ENCODE assay signal across 8 cellular contexts in the genomic region with DNA sequence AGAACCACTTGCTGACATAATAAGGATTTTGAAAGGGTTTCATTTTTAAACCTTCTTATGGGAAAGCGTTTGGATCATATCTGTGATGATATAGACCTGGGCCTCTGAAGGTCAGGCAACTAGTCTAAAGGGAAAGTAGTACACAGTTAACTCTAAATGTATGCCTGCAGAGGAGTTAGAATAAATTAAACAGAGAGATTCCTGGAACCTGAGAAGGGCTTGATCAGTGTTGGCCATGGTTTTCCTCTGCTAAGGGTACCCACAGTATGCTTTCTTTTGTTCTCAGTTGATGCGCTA. TPM values are rescaled to one million over a fixed set of nuclear protein-coding genes. Genes with fewer than 3 reads are reported as not detected.
DNase-seq lines count a peak whose midpoint lies in the region; ATAC-seq, FAIRE-seq and TF ChIP-seq lines count a peak whose summit lies in the region.

No MANE protein-coding gene starts in this region.

- H3K27me3 Mint-ChIP-seq in astrocyte (ENCODE audit: low read depth, unreplicated experiment) (no peaks in the 10 kb centered on the region), immature natural killer cell (ENCODE audit: low read depth in 3 of 3) (no peaks in the 10 kb centered on the region)

- H3K4me1 ChIP-seq in astrocyte (ENCODE audit: insufficient read depth, low read length) (peaks cover 9% of the 10 kb centered on the region), heart left ventricle (peaks cover 10 to 53% (median 37%) of the 10 kb centered on the region in 12 donors), pancreas (peaks cover 8 to 19% (median 9%) of the 10 kb centered on the region in 3 donors)

- H3K9me3 Mint-ChIP-seq in astrocyte (ENCODE audit: unreplicated experiment) (no peaks in the 10 kb centered on the region), immature natural killer cell (no peaks in the 10 kb centered on the region)

- intact Hi-C loops in heart left ventricle (cut with DNase I): loop anchor here in 7 of 10 donors (2.0 to 5.0 kb wide), 5 partner anchors 36 to 116 kb away; a partner anchor contains a TSS
- intact Hi-C loops in pancreas (cut with DNase I): no loop called here

- H3K9me3 ChIP-seq in astrocyte (ENCODE audit: insufficient read depth, low read depth, low read length): no peaks in the 10 kb centered on the region
- no peaks in the 10 kb centered on the region for H3K9me3 ChIP-seq in heart left ventricle
- no peaks in the 10 kb centered on the region for H3K9me3 ChIP-seq in pancreas

- peak overlapping the region; percentile 76 for H3K4me2 ChIP-seq in astrocyte (ENCODE audit: low read length)

- H4K20me1 ChIP-seq in astrocyte (ENCODE audit: insufficient read depth, low read length): no peaks in the 10 kb centered on the region

- no peak for DNase-seq in astrocyte (ENCODE audit: low read depth)
- DNase-seq in heart left ventricle: no peak
- DNase-seq in pancreas: no peak
- no peak for DNase-seq in immature natural killer cell
- no peak for DNase-seq in HTR-8/SVneo (ENCODE audit: insufficient read length, low spot score)
- DNase-seq in stimulated activated CD4-positive, alpha-beta T cell treated with anti-CD3 and anti-CD28 coated beads, Interleukin-4, amount 100 ng/mL, for 1 hour: no peak

- H3K4me3 ChIP-seq in astrocyte (ENCODE audit: insufficient read depth, low read depth, low read length): peak overlapping the region; percentile 24
- H3K4me3 ChIP-seq in heart left ventricle: peak overlapping the region in 7 of 12 donors; percentile 13 to 29 (median 16)
- H3K4me3 ChIP-seq in pancreas: peak overlapping the region in 1 of 4 donors; percentile 11

- H3K36me3 Mint-ChIP-seq in astrocyte (ENCODE audit: low read depth, unreplicated experiment) (peaks cover 7% of the 10 kb centered on the region), immature natural killer cell (peaks cover 10 to 28% (median 14%) of the 10 kb centered on the region in 3 donors)

- peak in 3 of 4 donors; percentile 3 to 14 (median 11) for ATAC-seq in heart left ventricle
- peak in 3 of 4 donors; percentile 15 to 24 (median 18) for ATAC-seq in pancreas
- no peak for ATAC-seq in HG03196 (IDR thresholded peaks at IDR 0.05; ENCODE audit: unreplicated experiment)

- H3K27ac Mint-ChIP-seq in astrocyte (ENCODE audit: unreplicated experiment): peak overlapping the region; percentile 14
- peak overlapping the region in 1 of 6 donors; percentile 56 for H3K27ac Mint-ChIP-seq in immature natural killer cell

- H2AFZ ChIP-seq in astrocyte (ENCODE audit: low read depth, low read length): peak overlapping the region; percentile 12

- WGBS in heart left ventricle, 4 donors: 56 to 57% (median 57%) methylated on average over 2 of the region's 2 CpGs
- WGBS in pancreas, 2 donors: 54 to 58% methylated on average over 2 of the region's 2 CpGs

- TF ChIP-seq CTCF in 22Rv1 (IDR thresholded peaks at IDR 0.05) (no peak), astrocyte (IDR thresholded peaks at IDR 0.05; ENCODE audit: insufficient read depth, low read depth, low read length) (no peak), heart left ventricle (IDR thresholded peaks at IDR 0.05) (no peak), pancreas (IDR thresholded peaks at IDR 0.05) (no peak)

- H3K9ac ChIP-seq in astrocyte (ENCODE audit: low read length): peak overlapping the region; percentile 17

- H3K36me3 ChIP-seq in astrocyte (ENCODE audit: insufficient read depth, low read length) (no peaks in the 10 kb centered on the region), heart left ventricle (peaks cover 0 to 77% (median 29%) of the 10 kb centered on the region in 9 donors), pancreas (no peaks in the 10 kb centered on the region)

- H3K4me1 Mint-ChIP-seq in astrocyte (ENCODE audit: low read depth, unreplicated experiment): peaks cover 14% of the 10 kb centered on the region
- H3K4me1 Mint-ChIP-seq in immature natural killer cell: no peaks in the 10 kb centered on the region

- H3K4me3 Mint-ChIP-seq in astrocyte (ENCODE audit: unreplicated experiment): peak overlapping the region; percentile 64
- no peak overlapping the region for H3K4me3 Mint-ChIP-seq in immature natural killer cell

- H3K79me2 ChIP-seq in astrocyte (ENCODE audit: insufficient read depth, low read length): no peaks in the 10 kb centered on the region

- TF ChIP-seq POLR2A in heart left ventricle (IDR thresholded peaks at IDR 0.05): no peak

- H3K27ac ChIP-seq in 22Rv1 (peak overlapping the region; percentile 18), astrocyte (ENCODE audit: low read depth, low read length) (no peak overlapping the region), heart left ventricle (peak overlapping the region; percentile 65 to 86 (median 74)), pancreas (peak overlapping the region in 2 of 4 donors; percentile 32 to 42)

- H3K27me3 ChIP-seq in astrocyte (ENCODE audit: insufficient read depth, low read length) (no peaks in the 10 kb centered on the region), heart left ventricle (no peaks in the 10 kb centered on the region), pancreas (no peaks in the 10 kb centered on the region)

- FAIRE-seq in astrocyte (lab: Jason Lieb, UNC) (no peak), pancreas (lab: Jason Lieb, UNC) (no peak), HTR-8/SVneo (lab: Jason Lieb, UNC) (no peak)

RNA-seq across cellular contexts. Expression of a gene that starts 14.4 kb away (rescaled TPM):
- total RNA-seq in astrocyte (10.9 and 11.7 TPM in 2 replicates), heart left ventricle (10 to 100 TPM in 2 of 9 donors, 1 to 10 TPM in 7; 6.4 to 12.3 (median 9.3) TPM), pancreas (1 to 10 TPM; 4.0 to 7.9 (median 5.9) TPM)
- polyA plus RNA-seq in heart left ventricle (1 to 10 TPM; 2.5 to 8.1 TPM), pancreas (1 to 10 TPM; 1.9 to 3.1 TPM), immature natural killer cell (1 to 10 TPM in 2 of 3 donors, not detected in 1; 4.0 to 6.4 TPM)

RNA-seq across cellular contexts. Expression of a gene that starts 40.6 kb away (rescaled TPM):
- total RNA-seq in astrocyte (22.0 and 27.4 TPM in 2 replicates), heart left ventricle (100 to 1,000 TPM in 5 of 9 donors, 10 to 100 TPM in 4; 60.8 to 147 (median 113) TPM), pancreas (10 to 100 TPM in 4 of 6 donors, 1 to 10 TPM in 2; 7.3 to 24.4 (median 12.9) TPM)
- polyA plus RNA-seq in heart left ventricle (10 to 100 TPM; 15.5 to 17.3 TPM), pancreas (1 to 10 TPM; 3.5 to 4.6 TPM), immature natural killer cell (10 to 100 TPM; 11.0 to 20.4 (median 18.1) TPM)

Comparison
In these comparisons a context has a peak if more than half of its experiments do, and no peak if none do; other contexts are left out.
1. intact Hi-C loops: an anchor here in heart left ventricle (2.0 to 5.0 kb wide); none called in pancreas.